In genomic region chr16:81319221-81319912, GRCh38 we compare ENCODE assay signal across 12 cellular contexts. TPM values are rescaled to one million over a fixed set of nuclear protein-coding genes. Genes with fewer than 3 reads are reported as not detected.
DNase-seq lines count a peak whose midpoint lies in the region; ATAC-seq and TF ChIP-seq lines count a peak whose summit lies in the region.
"Had no signal": no experiment of that assay in that cellular context is flagged by ENCODE, and none has a peak within 500 bp of the region (broad histone marks: within the 10 kb centered on the region; RNA-seq: fewer than 3 reads in every experiment).

No MANE protein-coding gene starts in this region.

- 57 to 62% methylated on average over 6 of the region's 6 CpGs for WGBS in GM23248 (ENCODE audit: low coverage in 1 of 2, low lambda C conversion rate in 2 of 2, missing lambda C conversion rate in 2 of 2), 2 experiments
- WGBS in esophagus squamous epithelium, 2 donors: 31 to 42% methylated on average over 6 of the region's 6 CpGs

- H3K79me2 ChIP-seq in GM23248 (ENCODE audit: insufficient read depth) (peaks cover 70% of the 10 kb centered on the region), osteoblast (ENCODE audit: insufficient read depth, low read length) (peaks cover 74% of the 10 kb centered on the region)

- in situ Hi-C loops in GM23248 (cut with MboI) (no loop called here), HAP-1 (cut with MboI; ENCODE audit: low sequenced_read_pairs) (no loop called here)

- no peaks in the 10 kb centered on the region for H4K20me1 ChIP-seq in GM23248 (ENCODE audit: insufficient read depth)
- peaks cover 20% of the 10 kb centered on the region for H4K20me1 ChIP-seq in osteoblast (ENCODE audit: insufficient read depth, low read length)

- no peaks in the 10 kb centered on the region for H3K9me2 ChIP-seq in GM23248 (ENCODE audit: insufficient read depth)

- H3K27me3 ChIP-seq in GM23248 (replicated peaks; ENCODE audit: insufficient read depth): no peaks in the 10 kb centered on the region
- H3K27me3 ChIP-seq in esophagus squamous epithelium: no peaks in the 10 kb centered on the region
- no peaks in the 10 kb centered on the region for H3K27me3 ChIP-seq in osteoblast (ENCODE audit: insufficient read depth, low read length)
- no peaks in the 10 kb centered on the region for H3K27me3 ChIP-seq in HAP-1 (ENCODE audit: low read depth)
- H3K27me3 ChIP-seq: ovary had no signal

- peak overlapping the region; percentile 57 for H3K4me2 ChIP-seq in GM23248 (ENCODE audit: unreplicated experiment)
- H3K4me2 ChIP-seq in osteoblast (ENCODE audit: insufficient read depth, low read length): peak overlapping the region; percentile 80

- DNase-seq in GM23248 (peak; percentile 79), SK-N-MC (ENCODE audit: low read depth, low spot score) (no peak), esophagus squamous epithelium (lab: John Stamatoyannopoulos, UW) (no peak), osteoblast (ENCODE audit: insufficient read length, low spot score, missing footprints) (peak; percentile 81), HAP-1 (ENCODE audit: low spot score in 2 of 2) (no peak), NCI-H146 treated with DMSO at 0.1 percent for 48 hours (lab: John Stamatoyannopoulos, UW; ENCODE audit: unreplicated experiment) (no peak), NCI-H1417 treated with DMSO at 0.1 percent for 48 hours (lab: John Stamatoyannopoulos, UW) (no peak)
- DNase-seq: activated CD4-positive, alpha-beta memory T cell treated with anti-CD3 and anti-CD28 coated beads for 36 hours; ovary; stimulated activated CD4-positive, alpha-beta T cell treated with anti-CD3 and anti-CD28 coated beads, Interleukin-4, amount 100 ng/mL, for 4 hours; substantia nigra had no signal

- H3F3A ChIP-seq in GM23248 (ENCODE audit: insufficient read depth): peaks cover 24% of the 10 kb centered on the region

- no peak for ATAC-seq in HG02623 (IDR thresholded peaks at IDR 0.05; ENCODE audit: unreplicated experiment)

- TF ChIP-seq CTCF in esophagus squamous epithelium (IDR thresholded peaks at IDR 0.05) (no peak), osteoblast (IDR thresholded peaks at IDR 0.05; ENCODE audit: extremely low read depth, low read depth, low read length) (no peak)

- intact Hi-C loops in esophagus squamous epithelium (cut with DNase I): no loop called here

- H3K4me1 ChIP-seq in GM23248 (ENCODE audit: insufficient read depth) (peaks cover 26% of the 10 kb centered on the region), esophagus squamous epithelium (peaks cover under 1 to 74% (median 30%) of the 10 kb centered on the region in 3 donors), osteoblast (ENCODE audit: insufficient read depth, low read length) (peaks cover 23% of the 10 kb centered on the region), HAP-1 (peaks cover 12% of the 10 kb centered on the region)

- peak in 1 of 4 donors; percentile 12 for TF ChIP-seq POLR2A in esophagus squamous epithelium (IDR thresholded peaks at IDR 0.05)

- H3K9ac ChIP-seq in GM23248 (0 out of 2 replicates have a peak overlapping the region, but pooled peaks have one; percentile 5), SK-N-MC (ENCODE audit: insufficient read length) (no peak overlapping the region)

- H3K36me3 ChIP-seq in GM23248 (ENCODE audit: low read depth) (no peaks in the 10 kb centered on the region), SK-N-MC (ENCODE audit: insufficient read depth, low read length) (no peaks in the 10 kb centered on the region), esophagus squamous epithelium (peaks cover 0 to 4% (median 0%) of the 10 kb centered on the region in 3 donors), osteoblast (ENCODE audit: insufficient read depth, low read length) (no peaks in the 10 kb centered on the region), HAP-1 (replicated peaks) (peaks cover 3% of the 10 kb centered on the region)
- H3K36me3 ChIP-seq: ovary had no signal

- H2AFZ ChIP-seq in GM23248 (no peak overlapping the region), osteoblast (ENCODE audit: low read length) (peak overlapping the region; percentile 24)

- H3K27ac ChIP-seq in GM23248 (peak overlapping the region; percentile 52), SK-N-MC (peak overlapping the region; percentile 60; the same call in 1 of the 2 replicates), esophagus squamous epithelium (peak overlapping the region in 3 of 4 donors; percentile 58 to 99 (median 93)), osteoblast (ENCODE audit: low read depth, low read length) (peak overlapping the region; percentile 69)
- H3K27ac ChIP-seq: ovary had no signal

- H3K9me3 ChIP-seq in GM23248 (ENCODE audit: low read depth): no peaks in the 10 kb centered on the region
- no peaks in the 10 kb centered on the region for H3K9me3 ChIP-seq in SK-N-MC (ENCODE audit: low read depth, low read length)
- H3K9me3 ChIP-seq in esophagus squamous epithelium: no peaks in the 10 kb centered on the region
- H3K9me3 ChIP-seq in osteoblast (ENCODE audit: low read depth, low read length): no peaks in the 10 kb centered on the region
- H3K9me3 ChIP-seq in HAP-1: 0 out of 2 replicates have a peak, but pooled peaks cover under 1% of the 10 kb centered on the region
- H3K9me3 ChIP-seq: ovary had no signal

- H3K4me3 ChIP-seq in GM23248: peak overlapping the region; percentile 15
- peak overlapping the region; percentile 12; the same call in 1 of the 2 replicates for H3K4me3 ChIP-seq in SK-N-MC
- no peak overlapping the region for H3K4me3 ChIP-seq in esophagus squamous epithelium
- H3K4me3 ChIP-seq in osteoblast (ENCODE audit: insufficient read depth, low read length): peak overlapping the region; percentile 42
- no peak overlapping the region for H3K4me3 ChIP-seq in HAP-1
- H3K4me3 ChIP-seq: ovary had no signal

RNA-seq across cellular contexts. Expression of gene GAN, which starts 4.6 kb away (rescaled TPM):
- total RNA-seq in GM23248 (2014; rRNA removed; shearing (Covaris generic)): 5.7 and 5.8 TPM in 2 replicates
- 1.6 and 2.1 TPM in 2 replicates for polyA plus RNA-seq in GM23248 (2016; fragmentation: Nextera tagmentation; extraction: Ambion mirVana)
- total RNA-seq in esophagus squamous epithelium: 10 to 100 TPM; 16.7 to 28.0 (median 21.7) TPM
- total RNA-seq in osteoblast: 10.3 and 10.9 TPM in 2 replicates

Comparison
In these comparisons a context has a peak if more than half of its experiments do, and no peak if none do; other contexts are left out.
1. DNase-seq: peak in GM23248 (single experiment) and osteoblast (single experiment); none in SK-N-MC (single experiment), esophagus squamous epithelium (single experiment), HAP-1 (0 of 2), NCI-H146 treated with DMSO at 0.1 percent for 48 hours (single experiment) and NCI-H1417 treated with DMSO at 0.1 percent for 48 hours (single experiment).
2. H3K4me3 ChIP-seq: peak in GM23248 (single experiment), SK-N-MC (single experiment) and osteoblast (single experiment); none in esophagus squamous epithelium (0 of 4) and HAP-1 (single experiment).
3. Peak in every context shown above with its lines, with median percentiles within 50 percentile points of each other: H3K27ac ChIP-seq.